15 cellular contexts compared by ENCODE assay signal in genomic region chr13:27534108-27534975, GRCh38.
"Had no signal": no experiment of that assay in that cellular context is flagged by ENCODE, and none has a peak within 500 bp of the region (broad histone marks: within the 10 kb centered on the region; RNA-seq: fewer than 3 reads in every experiment).

No MANE protein-coding gene starts in this region.

- H3K4me3 ChIP-seq: body of pancreas, gastrocnemius medialis, ovary, psoas muscle, skin epidermis had no signal

- H3K27me3 ChIP-seq: body of pancreas, dorsolateral prefrontal cortex, gastrocnemius medialis, ovary, stomach, upper lobe of right lung had no signal

- H3K27ac ChIP-seq: dorsolateral prefrontal cortex, epithelial cell of prostate, gastrocnemius medialis, left ventricle myocardium inferior, ovary, psoas muscle, skin epidermis, stomach, upper lobe of right lung had no signal

- H3K36me3 ChIP-seq: gastrocnemius medialis, left ventricle myocardium inferior, ovary, stomach, upper lobe of right lung had no signal

- DNase-seq: activated B cell treated with CpG ODN at 0.5 μM for 24 hours; activated CD4-positive, alpha-beta T cell treated with anti-CD3 and anti-CD28 coated beads for 4 hours; activated T-cell treated with anti-CD3 and anti-CD28 coated beads, Interleukin-2, amount 50 U/mL, for 1 hour; dorsolateral prefrontal cortex; endodermal cell; gastrocnemius medialis; kidney; left ventricle myocardium inferior; ovary; psoas muscle; stomach; upper lobe of right lung had no signal

- FAIRE-seq: kidney had no signal

- H3K9me3 ChIP-seq: body of pancreas, gastrocnemius medialis, left ventricle myocardium inferior, ovary, psoas muscle, stomach, upper lobe of right lung had no signal
